ENCODE assay signal across 1 cellular context in the genomic region with DNA sequence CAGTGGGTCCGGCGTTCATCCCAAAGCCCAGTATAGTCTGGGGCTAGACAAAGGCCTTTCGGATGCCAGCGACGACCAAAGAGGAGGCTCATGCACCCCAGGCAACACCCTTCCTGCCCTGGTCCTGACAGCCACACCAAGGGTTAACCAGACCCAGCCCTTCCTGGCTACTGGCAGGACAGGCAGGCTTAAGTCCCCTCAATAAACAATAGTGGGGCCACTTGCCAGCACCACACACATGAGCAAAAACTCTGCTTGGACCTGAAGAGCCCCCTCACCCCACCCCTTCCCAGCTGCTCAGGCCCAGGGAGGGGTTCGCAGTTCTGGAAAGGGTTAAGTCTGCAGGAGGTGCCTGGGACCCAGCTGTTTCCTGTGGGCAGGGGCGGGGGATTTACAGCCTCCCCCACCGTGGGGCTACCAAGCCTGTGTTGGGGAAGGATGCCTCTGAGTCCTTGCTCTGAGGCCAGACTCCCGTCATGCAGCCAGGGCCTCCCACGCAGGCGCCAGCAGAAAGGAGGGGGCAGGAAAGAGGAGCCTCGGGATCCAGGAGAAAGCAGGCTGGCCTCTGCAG.
TF ChIP-seq lines count a peak whose summit lies in the region.

No MANE protein-coding gene starts in this region.

TF ChIP-seq in GM12878, 131 proteins besides CTCF, POLR2A, EP300 and RAD21:
- TF ChIP-seq RUNX3 (IDR thresholded peaks at IDR 0.05; ENCODE audit: low read length): peak; percentile 76
- no peak for TF ChIP-seq SREBF1 (IDR thresholded peaks at IDR 0.05; ENCODE audit: low read length)
- TF ChIP-seq EGR1 (IDR thresholded peaks at IDR 0.05; ENCODE audit: borderline replicate concordance in 1 of 2, low read depth in 2 of 2, low read length in 2 of 2): peak in 1 of 2 experiments; percentile 69; a peak in 2 of 3 replicates
- TF ChIP-seq EED (IDR thresholded peaks at IDR 0.05; ENCODE audit: low read depth): 0 out of 2 replicates have a peak, but pooled peaks have one; percentile 45
- TF ChIP-seq SP1 (IDR thresholded peaks at IDR 0.05; ENCODE audit: low read depth, low read length): peak; percentile 39
- TF ChIP-seq, protein P1, sequence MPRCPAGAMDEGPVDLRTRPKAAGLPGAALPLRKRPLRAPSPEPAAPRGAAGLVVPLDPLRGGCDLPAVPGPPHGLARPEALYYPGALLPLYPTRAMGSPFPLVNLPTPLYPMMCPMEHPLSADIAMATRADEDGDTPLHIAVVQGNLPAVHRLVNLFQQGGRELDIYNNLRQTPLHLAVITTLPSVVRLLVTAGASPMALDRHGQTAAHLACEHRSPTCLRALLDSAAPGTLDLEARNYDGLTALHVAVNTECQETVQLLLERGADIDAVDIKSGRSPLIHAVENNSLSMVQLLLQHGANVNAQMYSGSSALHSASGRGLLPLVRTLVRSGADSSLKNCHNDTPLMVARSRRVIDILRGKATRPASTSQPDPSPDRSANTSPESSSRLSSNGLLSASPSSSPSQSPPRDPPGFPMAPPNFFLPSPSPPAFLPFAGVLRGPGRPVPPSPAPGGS (IDR thresholded peaks at IDR 0.05; ENCODE audit: borderline replicate concordance, insufficient read depth, low read depth, low read length, poor library complexity, severe bottlenecking): no peak
- TF ChIP-seq IKZF1 (conservative IDR thresholded peaks at IDR 0.05): peak; percentile 45; the same call in 1 of the 2 replicates
- 0 out of 4 replicates have a peak, but pooled peaks of 1 of the 2 experiments have one; percentile 20 for TF ChIP-seq IKZF2 (IDR thresholded peaks at IDR 0.05)
- no peak for TF ChIP-seq MLLT1 (IDR thresholded peaks at IDR 0.05)
- 0 out of 2 replicates have a peak, but pooled peaks have one; percentile 16 for TF ChIP-seq DPF2 (IDR thresholded peaks at IDR 0.05)
- TF ChIP-seq ZBTB4 (CRISPR knock-in tag; IDR thresholded peaks at IDR 0.05): no peak
- TF ChIP-seq RELA (IDR thresholded peaks at IDR 0.05; ENCODE audit: borderline replicate concordance, partially characterized antibody): peak; percentile 26
- peak; percentile 66; the same call in 1 of the 2 replicates for TF ChIP-seq TCF12 (IDR thresholded peaks at IDR 0.05; ENCODE audit: low read depth, low read length)
- TF ChIP-seq BMI1 (IDR thresholded peaks at IDR 0.05; ENCODE audit: borderline replicate concordance): no peak
- no peak for TF ChIP-seq ASH2L (IDR thresholded peaks at IDR 0.05; ENCODE audit: borderline replicate concordance, low read depth)
